1 cellular context compared by ENCODE assay signal in the genomic region with DNA sequence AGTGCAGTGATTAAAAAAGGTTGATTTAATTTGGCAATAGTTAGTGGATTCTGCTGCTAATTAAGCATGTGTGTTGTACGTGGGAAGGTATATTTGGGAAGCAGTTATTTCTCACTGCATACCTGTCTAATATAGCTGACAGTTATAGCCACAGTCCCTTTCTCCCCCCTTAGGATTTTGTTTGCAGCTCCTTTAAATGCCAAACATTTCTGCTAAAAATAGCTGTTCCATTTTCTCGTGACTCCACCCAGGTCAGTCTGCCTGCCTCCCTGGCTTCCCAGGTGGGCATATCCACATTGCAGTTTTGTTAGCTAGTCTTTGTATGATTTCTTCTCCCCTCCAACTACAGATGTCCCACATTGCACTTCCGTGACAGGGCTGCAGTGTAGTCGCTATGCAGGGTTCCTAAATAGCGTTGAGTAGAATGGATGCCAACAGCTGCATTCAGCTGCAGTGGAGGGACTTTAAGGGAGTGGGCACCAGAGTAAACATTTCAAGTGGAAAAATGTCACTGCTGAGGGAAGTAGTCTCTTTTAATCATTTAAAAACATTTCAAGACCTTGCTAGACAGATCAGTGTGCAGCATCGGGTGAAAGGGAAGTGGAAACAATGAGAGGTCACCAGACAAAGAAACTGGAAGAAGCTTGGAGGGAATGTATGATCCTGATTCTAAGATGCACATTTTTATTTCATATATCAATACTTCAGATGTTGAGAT.
TF ChIP-seq lines count a peak whose summit lies in the region.

No MANE protein-coding gene starts in this region.

TF ChIP-seq in GM23338, 12 proteins besides CTCF, POLR2A, EP300 and RAD21 (continued from another document):
- TF ChIP-seq ETS1 (IDR thresholded peaks at IDR 0.05) (no peak), EZH2 (IDR thresholded peaks at IDR 0.05; ENCODE audit: low read depth, unreplicated experiment) (no peak), EZH2phosphoT487 (IDR thresholded peaks at IDR 0.05; ENCODE audit: unreplicated experiment) (no peak), NANOG (IDR thresholded peaks at IDR 0.05; ENCODE audit: borderline replicate concordance) (no peak), ZNF331 (CRISPR knock-in tag; IDR thresholded peaks at IDR 0.05; ENCODE audit: low read depth) (no peak), REST (IDR thresholded peaks at IDR 0.05; ENCODE audit: unreplicated experiment) (no peak), JUNB (IDR thresholded peaks at IDR 0.05; ENCODE audit: unreplicated experiment) (no peak), STAT1 (IDR thresholded peaks at IDR 0.05; ENCODE audit: unreplicated experiment) (no peak), POLR2AphosphoS5 (IDR thresholded peaks at IDR 0.05; ENCODE audit: low read depth) (no peak), ZNF114 (CRISPR knock-in tag; IDR thresholded peaks at IDR 0.05) (no peak)
